24 cellular contexts compared by ENCODE assay signal in the genomic region with DNA sequence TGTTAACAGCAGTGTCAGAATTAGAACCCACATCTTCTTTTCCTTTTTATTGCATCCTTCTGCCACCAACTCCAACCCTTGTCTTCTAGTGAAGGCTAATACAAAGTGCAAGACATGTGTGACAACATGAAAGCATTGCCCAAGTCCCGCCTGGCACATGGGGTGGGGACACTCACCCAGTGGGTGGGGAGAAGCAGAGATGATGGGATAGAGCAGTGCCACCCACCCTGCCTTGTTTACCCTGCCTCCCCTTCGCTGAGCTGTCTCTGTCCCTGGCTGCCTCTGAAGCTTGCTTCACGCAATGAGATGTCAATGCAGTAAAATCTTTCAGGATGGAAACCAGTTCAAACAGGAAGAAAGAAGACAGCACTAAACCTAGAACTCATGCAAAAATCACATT.
DNase-seq lines count a peak whose midpoint lies in the region; ATAC-seq, FAIRE-seq and TF ChIP-seq lines count a peak whose summit lies in the region.
"Had no signal": no experiment of that assay in that cellular context is flagged by ENCODE, and none has a peak within 500 bp of the region (broad histone marks: within the 10 kb centered on the region; RNA-seq: fewer than 3 reads in every experiment).

No MANE protein-coding gene starts in this region.

- H3K4me1 ChIP-seq in CD8-positive, alpha-beta memory T cell (ENCODE audit: insufficient read depth, low read length): no peaks in the 10 kb centered on the region
- H3K4me1 ChIP-seq in Karpas-422 (ENCODE audit: low read length) (peaks cover 32% of the 10 kb centered on the region), GM12878 (ENCODE audit: control insufficient read depth, insufficient read depth, low read length) (peaks cover 16% of the 10 kb centered on the region), spleen (peaks cover 0 to 24% (median 5%) of the 10 kb centered on the region in 6 donors)
- H3K4me1 ChIP-seq: gastroesophageal sphincter had no signal

- no peaks in the 10 kb centered on the region for H3K9me3 Mint-ChIP-seq in CD8-positive, alpha-beta memory T cell
- no peaks in the 10 kb centered on the region for H3K9me3 Mint-ChIP-seq in MCF 10A (ENCODE audit: unreplicated experiment)
- H3K9me3 Mint-ChIP-seq: activated T-helper 17 cell treated with anti-CD3 and anti-CD28 coated beads, Interleukin-2, amount 50 U/mL, for 72 hours; CD4-positive, alpha-beta T cell; naive B cell had no signal

- H3K9ac ChIP-seq in Karpas-422 (ENCODE audit: low read length): no peak overlapping the region
- no peak overlapping the region for H3K9ac ChIP-seq in GM12878 (ENCODE audit: control insufficient read depth, insufficient read depth, low read length)

- H3K27ac Mint-ChIP-seq in CD8-positive, alpha-beta memory T cell: peak overlapping the region in 5 of 8 donors; percentile 7 to 74 (median 35)
- no peak overlapping the region for H3K27ac Mint-ChIP-seq in MCF 10A (ENCODE audit: low read depth, unreplicated experiment)
- H3K27ac Mint-ChIP-seq: activated naive CD8-positive, alpha-beta T cell; activated T-helper 17 cell treated with anti-CD3 and anti-CD28 coated beads, Interleukin-2, amount 50 U/mL, for 72 hours; CD4-positive, alpha-beta T cell had no signal

- RAD21 ChIA-PET in GM12878 (lab: Charles Lee; ENCODE audit: unreplicated experiment): interaction anchor here (2.7 kb wide), 1 partner anchor 53 kb away, joined by 10 read pairs; no protein-coding TSS in a partner anchor

- H3K36me3 ChIP-seq in CD8-positive, alpha-beta memory T cell (ENCODE audit: insufficient read depth, low read length): no peaks in the 10 kb centered on the region
- H3K36me3 ChIP-seq in Karpas-422 (ENCODE audit: insufficient read depth, low read length) (no peaks in the 10 kb centered on the region), GM12878 (ENCODE audit: control insufficient read depth in 2 of 2, insufficient read depth in 2 of 2, low read length in 1 of 2) (peaks cover 0 to 6% of the 10 kb centered on the region in 2 experiments), spleen (peaks cover 0 to 17% (median 0%) of the 10 kb centered on the region in 6 donors)
- H3K36me3 ChIP-seq: cardiac muscle cell, gastroesophageal sphincter, left lung had no signal

- SMC1A ChIA-PET in GM12878 (lab: Charles Lee; ENCODE audit: uncharacterized antibody, unreplicated experiment): interaction anchor here (1.0 to 1.6 kb wide), 4 partner anchors 14 to 111 kb away, joined by 3 to 6 read pairs (median 3); no protein-coding TSS in a partner anchor

- TF ChIP-seq EP300 in GM12878 (IDR thresholded peaks at IDR 0.05; ENCODE audit: borderline replicate concordance in 1 of 2, control insufficient read depth in 1 of 2, low read depth in 2 of 2, low read length in 2 of 2): no peak

- intact Hi-C loops in GM12878 (cut with micrococcal nuclease; ENCODE audit: unreplicated experiment) (no loop called here), spleen (cut with DNase I; ENCODE audit: low total_unique reads) (no loop called here), MCF 10A (cut with micrococcal nuclease) (no loop called here)

- H3K27me3 Mint-ChIP-seq in CD8-positive, alpha-beta memory T cell: no peaks in the 10 kb centered on the region
- no peaks in the 10 kb centered on the region for H3K27me3 Mint-ChIP-seq in MCF 10A (ENCODE audit: insufficient read depth, unreplicated experiment)
- H3K27me3 Mint-ChIP-seq: activated naive CD8-positive, alpha-beta T cell; activated T-helper 17 cell treated with anti-CD3 and anti-CD28 coated beads, Interleukin-2, amount 50 U/mL, for 72 hours; CD4-positive, alpha-beta T cell; naive B cell had no signal

- H3K4me3 ChIP-seq in CD8-positive, alpha-beta memory T cell (ENCODE audit: low read length): no peak overlapping the region
- no peak overlapping the region for H3K4me3 ChIP-seq in Karpas-422 (ENCODE audit: low read length)
- no peak overlapping the region for H3K4me3 ChIP-seq in GM12878
- no peak overlapping the region for H3K4me3 ChIP-seq in spleen
- H3K4me3 ChIP-seq: cardiac muscle cell, gastroesophageal sphincter, left lung, smooth muscle cell had no signal

- H3K4me1 Mint-ChIP-seq in CD8-positive, alpha-beta memory T cell: peaks cover 28 to 73% (median 64%) of the 10 kb centered on the region in 3 donors
- H3K4me1 Mint-ChIP-seq in MCF 10A (ENCODE audit: insufficient read depth, unreplicated experiment): peaks cover 16% of the 10 kb centered on the region

- TF ChIP-seq CTCF in GM12878 (IDR thresholded peaks at IDR 0.05 in 2 of 3, conservative IDR thresholded peaks at IDR 0.05 in 1 of 3; ENCODE audit: control insufficient read depth in 2 of 3, extremely low read depth in 1 of 3, insufficient read depth in 1 of 3, low read depth in 3 of 3, low read length in 3 of 3) (no peak), spleen (IDR thresholded peaks at IDR 0.05 in 8 of 11, conservative IDR thresholded peaks at IDR 0.05 in 3 of 11) (no peak), MCF 10A (IDR thresholded peaks at IDR 0.05; ENCODE audit: unreplicated experiment) (no peak)

- CTCF ChIA-PET in CD8-positive, alpha-beta memory T cell (lab: Charles Lee): no interaction called here
- CTCF ChIA-PET in GM12878 (lab: Yijun Ruan, JAX): interaction anchor here (1.4 kb wide), 1 partner anchor 8 kb away, joined by 5 read pairs; no protein-coding TSS in a partner anchor
- CTCF ChIA-PET in MCF 10A (lab: Yijun Ruan, JAX): interaction anchor here (0.8 to 1.4 kb wide), 2 partner anchors 9 to 131 kb away, joined by 3 read pairs; no protein-coding TSS in a partner anchor

- H3K4me3 Mint-ChIP-seq in CD8-positive, alpha-beta memory T cell: no peak overlapping the region
- no peak overlapping the region for H3K4me3 Mint-ChIP-seq in MCF 10A (ENCODE audit: unreplicated experiment)
- H3K4me3 Mint-ChIP-seq: activated naive CD8-positive, alpha-beta T cell; activated T-helper 17 cell treated with anti-CD3 and anti-CD28 coated beads, Interleukin-2, amount 50 U/mL, for 72 hours; CD4-positive, alpha-beta T cell; naive B cell had no signal

- POLR2A ChIA-PET in CD8-positive, alpha-beta memory T cell (lab: Charles Lee): no interaction called here
- POLR2A ChIA-PET in GM12878 (lab: Charles Lee) (no interaction called here), MCF 10A (lab: Yijun Ruan, JAX) (interaction anchor here (1.7 kb wide), 1 partner anchor 12 kb away, joined by 3 read pairs; no protein-coding TSS in a partner anchor)

- H3K79me2 ChIP-seq in Karpas-422 (ENCODE audit: low read length): peaks cover 28% of the 10 kb centered on the region
- no peaks in the 10 kb centered on the region for H3K79me2 ChIP-seq in GM12878 (ENCODE audit: control insufficient read depth, insufficient read depth, low read length)

- no TSS peak for BruUV-seq in GM12878 (replicated peaks; lab: Mats Ljungman, UMichigan)
- BruUV-seq in MCF 10A (replicated peaks; lab: Mats Ljungman, UMichigan): no TSS peak

- TF ChIP-seq POLR2A in GM12878 (IDR thresholded peaks at IDR 0.05; ENCODE audit: low read depth, low read length) (no peak), spleen (IDR thresholded peaks at IDR 0.05) (no peak)

- H4K20me1 ChIP-seq in Karpas-422 (ENCODE audit: insufficient read depth, low read depth, low read length) (no peaks in the 10 kb centered on the region), GM12878 (ENCODE audit: control insufficient read depth, insufficient read depth) (no peaks in the 10 kb centered on the region)

- FAIRE-seq in GM12878 (lab: Jason Lieb, UNC): no peak
- FAIRE-seq: endometrium, H1 had no signal

- in situ Hi-C loops in GM12878 (cut with MboI): no loop called here

- no peaks in the 10 kb centered on the region for H3K9me2 ChIP-seq in Karpas-422 (replicated peaks; ENCODE audit: insufficient read depth, low read length)

- H3K4me2 ChIP-seq in Karpas-422 (ENCODE audit: low read depth, low read length, poor library complexity, severe bottlenecking): no peak overlapping the region
- H3K4me2 ChIP-seq in GM12878 (ENCODE audit: control insufficient read depth, insufficient read depth): no peak overlapping the region
- H3K4me2 ChIP-seq: smooth muscle cell had no signal

- TF ChIP-seq RAD21 in GM12878 (IDR thresholded peaks at IDR 0.05; ENCODE audit: insufficient read depth, low read depth, low read length): no peak

- no peak for DNase-seq in CD8-positive, alpha-beta memory T cell
- DNase-seq in Karpas-422 (peak; percentile 52), GM12878 (ENCODE audit: low read depth, low spot score) (no peak), spleen (no peak), NCI-H1930 (lab: John Stamatoyannopoulos, UW) (no peak), MCF 10A (ENCODE audit: unreplicated experiment) (no peak)
- DNase-seq in activated CD8-positive, alpha-beta memory T cell treated with anti-CD3 and anti-CD28 coated beads, Interleukin-2, amount 50 U/mL, for 48 hours: no peak
- DNase-seq: aorta; CD4-positive, alpha-beta T cell; DMS79; hypothalamus; left lung; naive B cell; retina; stimulated activated CD4-positive, alpha-beta T cell treated with anti-CD3 and anti-CD28 coated beads, Interleukin-2, amount 100 ng/mL, for 48 hours; stimulated activated naive CD4-positive, alpha-beta T cell had no signal

- H3K36me3 Mint-ChIP-seq in CD8-positive, alpha-beta memory T cell: peaks cover 0 to 34% (median 13%) of the 10 kb centered on the region in 3 donors
- H3K36me3 Mint-ChIP-seq in MCF 10A (ENCODE audit: insufficient read depth, unreplicated experiment): no peaks in the 10 kb centered on the region

- no peak for ATAC-seq in GM12878
- ATAC-seq: activated T-helper 17 cell treated with anti-CD3 and anti-CD28 coated beads, Interleukin-2, amount 50 U/mL, for 72 hours; gastroesophageal sphincter; left lung; Right ventricle myocardium inferior had no signal

- 61% methylated on average over 3 of the region's 3 CpGs for WGBS in GM12878 (ENCODE audit: insufficient coverage, insufficient replicate concordance, low lambda C conversion rate, missing lambda C conversion rate)
- WGBS in spleen, 5 donors: 70 to 87% (median 79%) methylated on average over 3 of the region's 3 CpGs

- H2AFZ ChIP-seq in Karpas-422 (ENCODE audit: low read length): no peak overlapping the region
- H2AFZ ChIP-seq in GM12878 (ENCODE audit: control insufficient read depth, low read depth, low read length): no peak overlapping the region

- H3K9me3 ChIP-seq in CD8-positive, alpha-beta memory T cell (ENCODE audit: low read length): no peaks in the 10 kb centered on the region
- H3K9me3 ChIP-seq in Karpas-422 (ENCODE audit: low read length): no peaks in the 10 kb centered on the region
- H3K9me3 ChIP-seq in GM12878 (replicated peaks; ENCODE audit: control insufficient read depth, insufficient read depth, low read length): no peaks in the 10 kb centered on the region
- no peaks in the 10 kb centered on the region for H3K9me3 ChIP-seq in spleen
- H3K9me3 ChIP-seq: gastroesophageal sphincter, left lung had no signal

- no peaks in the 10 kb centered on the region for H3K27me3 ChIP-seq in CD8-positive, alpha-beta memory T cell (ENCODE audit: insufficient read depth, low read length, poor library complexity, severe bottlenecking)
- H3K27me3 ChIP-seq in Karpas-422 (ENCODE audit: low read length) (no peaks in the 10 kb centered on the region), GM12878 (replicated peaks in 1 of 2; ENCODE audit: control insufficient read depth in 2 of 2, insufficient read depth in 2 of 2, low read length in 1 of 2) (no peaks in the 10 kb centered on the region), spleen (replicated peaks in 1 of 7) (no peaks in the 10 kb centered on the region)
- H3K27me3 ChIP-seq: cardiac muscle cell, gastroesophageal sphincter, left lung had no signal

- H3K27ac ChIP-seq in CD8-positive, alpha-beta memory T cell (ENCODE audit: low read depth, low read length): no peak overlapping the region
- H3K27ac ChIP-seq in Karpas-422 (ENCODE audit: low read length) (peak overlapping the region; percentile 64), GM12878 (ENCODE audit: control insufficient read depth, insufficient read depth) (peak overlapping the region; percentile 7; the same call in 1 of the 2 replicates), spleen (peak overlapping the region in 6 of 8 donors; percentile 2 to 55 (median 50))
- H3K27ac ChIP-seq: cardiac muscle cell, gastroesophageal sphincter had no signal
